ENCODE assay signal across 14 cellular contexts in the genomic region with DNA sequence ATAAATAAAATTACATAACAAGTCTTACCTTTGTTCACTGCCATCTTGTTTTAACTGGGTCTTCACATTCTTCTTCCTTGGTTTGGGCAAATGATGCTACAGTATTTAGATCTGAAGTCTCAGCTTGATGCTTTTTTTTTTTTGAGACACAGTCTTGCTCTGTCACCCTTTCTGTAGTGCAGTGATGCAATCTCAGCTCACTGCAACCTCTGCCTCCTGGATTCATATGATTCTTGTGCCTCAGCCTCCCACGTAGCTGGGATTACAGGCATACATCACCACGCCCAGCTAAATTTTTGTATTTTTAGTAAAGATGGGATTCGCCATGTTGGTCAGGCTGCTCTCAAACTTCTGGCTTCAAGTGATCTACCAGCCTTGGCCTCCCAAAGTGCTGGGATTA.
"Had no signal": no experiment of that assay in that cellular context is flagged by ENCODE, and none has a peak within 500 bp of the region (broad histone marks: within the 10 kb centered on the region; RNA-seq: fewer than 3 reads in every experiment).

No MANE protein-coding gene starts in this region.

- ATAC-seq: body of pancreas; gastrocnemius medialis; stimulated activated naive CD8-positive, alpha-beta T cell treated with anti-CD3 and anti-CD28 coated beads, Interleukin-15, amount 100 ng/mL, for 72 hours had no signal

- H3K4me3 ChIP-seq: body of pancreas, esophagus muscularis mucosa, gastrocnemius medialis, neural progenitor cell, skin epidermis, testis had no signal

- DNase-seq: activated B cell treated with CpG ODN at 0.5 μM for 24 hours; activated CD4-positive, alpha-beta T cell treated with anti-CD3 and anti-CD28 coated beads, Interleukin-2, amount 10 ng/mL, durations not matched to agents 7 days and 5 days; activated CD8-positive, alpha-beta memory T cell treated with anti-CD3 and anti-CD28 coated beads for 24 hours; activated naive CD4-positive, alpha-beta T cell treated with Interleukin-2 at 50 U/mL for 16 hours; body of pancreas; gastrocnemius medialis; retina; stimulated activated CD4-positive, alpha-beta T cell treated with anti-CD3 and anti-CD28 coated beads, Interleukin-4, amount 100 ng/mL, for 4 hours; stimulated activated naive CD8-positive, alpha-beta T cell treated with anti-CD3 and anti-CD28 coated beads, Interleukin-15, amount 100 ng/mL, for 72 hours; T-helper 1 cell; testis had no signal
